ENCODE assay signal across 3 cellular contexts in the genomic region with DNA sequence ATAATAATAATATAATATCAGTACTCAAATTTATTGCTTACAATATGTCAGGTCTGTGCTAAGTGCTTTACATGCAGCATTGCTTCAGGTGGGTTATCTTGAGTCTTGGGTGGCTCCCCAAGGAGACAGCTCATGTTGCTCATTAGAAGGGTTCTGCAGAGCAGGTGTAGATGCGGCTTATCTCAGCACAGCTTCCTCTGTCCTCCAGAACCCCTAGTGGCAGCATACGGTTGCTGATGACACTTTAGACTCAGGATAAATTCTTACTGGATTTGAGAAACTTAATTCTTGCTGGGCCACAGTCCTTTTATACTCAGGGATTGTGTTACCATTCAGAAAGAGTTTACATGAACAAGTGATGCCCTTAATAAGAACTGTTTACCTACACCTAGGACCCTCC.
A peak's percentile ranks its signal among the peaks of the same experiment; 100 is the strongest.
TF ChIP-seq lines count a peak whose summit lies in the region.

No MANE protein-coding gene starts in this region.

TF ChIP-seq in GM23338, 12 proteins besides CTCF, POLR2A, EP300 and RAD21:
- no peak for TF ChIP-seq ZNF114 (CRISPR knock-in tag; IDR thresholded peaks at IDR 0.05)
- no peak for TF ChIP-seq ZNF331 (CRISPR knock-in tag; IDR thresholded peaks at IDR 0.05; ENCODE audit: low read depth)

TF ChIP-seq in WTC11, 78 proteins besides CTCF, POLR2A, EP300 and RAD21:
- no peak for TF ChIP-seq MXD4 (CRISPR knock-in tag; IDR thresholded peaks at IDR 0.05; ENCODE audit: borderline replicate concordance)
- TF ChIP-seq HMGA2 (CRISPR knock-in tag; IDR thresholded peaks at IDR 0.05), result no peak
- TF ChIP-seq, protein P1, sequence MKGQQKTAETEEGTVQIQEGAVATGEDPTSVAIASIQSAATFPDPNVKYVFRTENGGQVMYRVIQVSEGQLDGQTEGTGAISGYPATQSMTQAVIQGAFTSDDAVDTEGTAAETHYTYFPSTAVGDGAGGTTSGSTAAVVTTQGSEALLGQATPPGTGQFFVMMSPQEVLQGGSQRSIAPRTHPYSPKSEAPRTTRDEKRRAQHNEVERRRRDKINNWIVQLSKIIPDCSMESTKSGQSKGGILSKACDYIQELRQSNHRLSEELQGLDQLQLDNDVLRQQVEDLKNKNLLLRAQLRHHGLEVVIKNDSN (CRISPR knock-in tag; IDR thresholded peaks at IDR 0.05), result no peak
- TF ChIP-seq TP53 (CRISPR knock-in tag; IDR thresholded peaks at IDR 0.05), result no peak
- no peak for TF ChIP-seq FOXJ3 (CRISPR knock-in tag; IDR thresholded peaks at IDR 0.05; ENCODE audit: borderline replicate concordance)
- TF ChIP-seq, protein P2, sequence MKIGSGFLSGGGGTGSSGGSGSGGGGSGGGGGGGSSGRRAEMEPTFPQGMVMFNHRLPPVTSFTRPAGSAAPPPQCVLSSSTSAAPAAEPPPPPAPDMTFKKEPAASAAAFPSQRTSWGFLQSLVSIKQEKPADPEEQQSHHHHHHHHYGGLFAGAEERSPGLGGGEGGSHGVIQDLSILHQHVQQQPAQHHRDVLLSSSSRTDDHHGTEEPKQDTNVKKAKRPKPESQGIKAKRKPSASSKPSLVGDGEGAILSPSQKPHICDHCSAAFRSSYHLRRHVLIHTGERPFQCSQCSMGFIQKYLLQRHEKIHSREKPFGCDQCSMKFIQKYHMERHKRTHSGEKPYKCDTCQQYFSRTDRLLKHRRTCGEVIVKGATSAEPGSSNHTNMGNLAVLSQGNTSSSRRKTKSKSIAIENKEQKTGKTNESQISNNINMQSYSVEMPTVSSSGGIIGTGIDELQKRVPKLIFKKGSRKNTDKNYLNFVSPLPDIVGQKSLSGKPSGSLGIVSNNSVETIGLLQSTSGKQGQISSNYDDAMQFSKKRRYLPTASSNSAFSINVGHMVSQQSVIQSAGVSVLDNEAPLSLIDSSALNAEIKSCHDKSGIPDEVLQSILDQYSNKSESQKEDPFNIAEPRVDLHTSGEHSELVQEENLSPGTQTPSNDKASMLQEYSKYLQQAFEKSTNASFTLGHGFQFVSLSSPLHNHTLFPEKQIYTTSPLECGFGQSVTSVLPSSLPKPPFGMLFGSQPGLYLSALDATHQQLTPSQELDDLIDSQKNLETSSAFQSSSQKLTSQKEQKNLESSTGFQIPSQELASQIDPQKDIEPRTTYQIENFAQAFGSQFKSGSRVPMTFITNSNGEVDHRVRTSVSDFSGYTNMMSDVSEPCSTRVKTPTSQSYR (CRISPR knock-in tag; IDR thresholded peaks at IDR 0.05), result no peak
- no peak for TF ChIP-seq ZNF263 (CRISPR knock-in tag; IDR thresholded peaks at IDR 0.05; ENCODE audit: low read depth)
- TF ChIP-seq GRHL2 (CRISPR knock-in tag; IDR thresholded peaks at IDR 0.05; ENCODE audit: insufficient replicate concordance, severe bottlenecking), result no peak
- TF ChIP-seq, protein P3, sequence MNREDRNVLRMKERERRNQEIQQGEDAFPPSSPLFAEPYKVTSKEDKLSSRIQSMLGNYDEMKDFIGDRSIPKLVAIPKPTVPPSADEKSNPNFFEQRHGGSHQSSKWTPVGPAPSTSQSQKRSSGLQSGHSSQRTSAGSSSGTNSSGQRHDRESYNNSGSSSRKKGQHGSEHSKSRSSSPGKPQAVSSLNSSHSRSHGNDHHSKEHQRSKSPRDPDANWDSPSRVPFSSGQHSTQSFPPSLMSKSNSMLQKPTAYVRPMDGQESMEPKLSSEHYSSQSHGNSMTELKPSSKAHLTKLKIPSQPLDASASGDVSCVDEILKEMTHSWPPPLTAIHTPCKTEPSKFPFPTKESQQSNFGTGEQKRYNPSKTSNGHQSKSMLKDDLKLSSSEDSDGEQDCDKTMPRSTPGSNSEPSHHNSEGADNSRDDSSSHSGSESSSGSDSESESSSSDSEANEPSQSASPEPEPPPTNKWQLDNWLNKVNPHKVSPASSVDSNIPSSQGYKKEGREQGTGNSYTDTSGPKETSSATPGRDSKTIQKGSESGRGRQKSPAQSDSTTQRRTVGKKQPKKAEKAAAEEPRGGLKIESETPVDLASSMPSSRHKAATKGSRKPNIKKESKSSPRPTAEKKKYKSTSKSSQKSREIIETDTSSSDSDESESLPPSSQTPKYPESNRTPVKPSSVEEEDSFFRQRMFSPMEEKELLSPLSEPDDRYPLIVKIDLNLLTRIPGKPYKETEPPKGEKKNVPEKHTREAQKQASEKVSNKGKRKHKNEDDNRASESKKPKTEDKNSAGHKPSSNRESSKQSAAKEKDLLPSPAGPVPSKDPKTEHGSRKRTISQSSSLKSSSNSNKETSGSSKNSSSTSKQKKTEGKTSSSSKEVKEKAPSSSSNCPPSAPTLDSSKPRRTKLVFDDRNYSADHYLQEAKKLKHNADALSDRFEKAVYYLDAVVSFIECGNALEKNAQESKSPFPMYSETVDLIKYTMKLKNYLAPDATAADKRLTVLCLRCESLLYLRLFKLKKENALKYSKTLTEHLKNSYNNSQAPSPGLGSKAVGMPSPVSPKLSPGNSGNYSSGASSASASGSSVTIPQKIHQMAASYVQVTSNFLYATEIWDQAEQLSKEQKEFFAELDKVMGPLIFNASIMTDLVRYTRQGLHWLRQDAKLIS (CRISPR knock-in tag; IDR thresholded peaks at IDR 0.05; ENCODE audit: borderline replicate concordance), result no peak
- TF ChIP-seq, protein P4, sequence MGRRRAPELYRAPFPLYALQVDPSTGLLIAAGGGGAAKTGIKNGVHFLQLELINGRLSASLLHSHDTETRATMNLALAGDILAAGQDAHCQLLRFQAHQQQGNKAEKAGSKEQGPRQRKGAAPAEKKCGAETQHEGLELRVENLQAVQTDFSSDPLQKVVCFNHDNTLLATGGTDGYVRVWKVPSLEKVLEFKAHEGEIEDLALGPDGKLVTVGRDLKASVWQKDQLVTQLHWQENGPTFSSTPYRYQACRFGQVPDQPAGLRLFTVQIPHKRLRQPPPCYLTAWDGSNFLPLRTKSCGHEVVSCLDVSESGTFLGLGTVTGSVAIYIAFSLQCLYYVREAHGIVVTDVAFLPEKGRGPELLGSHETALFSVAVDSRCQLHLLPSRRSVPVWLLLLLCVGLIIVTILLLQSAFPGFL (CRISPR knock-in tag; IDR thresholded peaks at IDR 0.05; ENCODE audit: borderline replicate concordance), result no peak

TF ChIP-seq in HepG2, 621 proteins besides CTCF, POLR2A, EP300 and RAD21:
- TF ChIP-seq, protein P5, sequence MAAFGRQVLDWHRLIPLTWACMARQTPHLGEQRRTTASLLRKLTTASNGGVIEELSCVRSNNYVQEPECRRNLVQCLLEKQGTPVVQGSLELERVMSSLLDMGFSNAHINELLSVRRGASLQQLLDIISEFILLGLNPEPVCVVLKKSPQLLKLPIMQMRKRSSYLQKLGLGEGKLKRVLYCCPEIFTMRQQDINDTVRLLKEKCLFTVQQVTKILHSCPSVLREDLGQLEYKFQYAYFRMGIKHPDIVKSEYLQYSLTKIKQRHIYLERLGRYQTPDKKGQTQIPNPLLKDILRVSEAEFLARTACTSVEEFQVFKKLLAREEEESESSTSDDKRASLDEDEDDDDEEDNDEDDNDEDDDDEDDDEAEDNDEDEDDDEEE (CRISPR knock-in tag; IDR thresholded peaks at IDR 0.05), result no peak
- TF ChIP-seq ISL2 (CRISPR knock-in tag; IDR thresholded peaks at IDR 0.05), result no peak
- peak; percentile 52 for TF ChIP-seq SMC3 (IDR thresholded peaks at IDR 0.05; ENCODE audit: low read length)
- TF ChIP-seq STAG1 (CRISPR knock-in tag; IDR thresholded peaks at IDR 0.05), result peak; percentile 74
- TF ChIP-seq SOX6 (IDR thresholded peaks at IDR 0.05), result no peak
- TF ChIP-seq SOX6 (CRISPR knock-in tag; IDR thresholded peaks at IDR 0.05), result no peak
- TF ChIP-seq ZSCAN29 (CRISPR knock-in tag; conservative IDR thresholded peaks at IDR 0.05), result 0 out of 2 replicates have a peak, but pooled peaks have one; percentile 25
TF ChIP-seq in HepG2: peak in this region for 3.
